In genomic region chr2:78553866-78554647, GRCh38 we compare ENCODE assay signal across 13 cellular contexts.
"Had no signal": no experiment of that assay in that cellular context is flagged by ENCODE, and none has a peak within 500 bp of the region (broad histone marks: within the 10 kb centered on the region; RNA-seq: fewer than 3 reads in every experiment).

No MANE protein-coding gene starts in this region.

- H3K4me1 ChIP-seq: foreskin keratinocyte, upper lobe of left lung, uterus had no signal

- H3K4me1 Mint-ChIP-seq: endodermal cell; naive thymus-derived CD8-positive, alpha-beta T cell had no signal

- H3K27me3 Mint-ChIP-seq: naive thymus-derived CD8-positive, alpha-beta T cell had no signal

- H3K27ac ChIP-seq: coronary artery, foreskin keratinocyte, sigmoid colon, skin epidermis, upper lobe of left lung, uterus had no signal

- H3K4me3 ChIP-seq: coronary artery, sigmoid colon, skin epidermis, upper lobe of left lung, uterus had no signal

- H3K36me3 ChIP-seq: sigmoid colon, upper lobe of left lung, uterus had no signal

- H3K27me3 ChIP-seq: foreskin keratinocyte, sigmoid colon, upper lobe of left lung, uterus had no signal

- H3K4me3 Mint-ChIP-seq: endodermal cell; naive thymus-derived CD8-positive, alpha-beta T cell had no signal

- H3K9me3 ChIP-seq: sigmoid colon, upper lobe of left lung, uterus had no signal

- DNase-seq: effector CD4-positive, alpha-beta T cell; endodermal cell; erythroblast; foreskin keratinocyte; naive thymus-derived CD8-positive, alpha-beta T cell; posterior cingulate gyrus; sigmoid colon; stimulated activated CD4-positive, alpha-beta T cell treated with anti-CD3 and anti-CD28 coated beads, Interleukin-12 subunit alpha, Interleukin-12 subunit beta, amount 100 ng/mL, for 4 hours; stimulated activated naive CD4-positive, alpha-beta T cell treated with Interleukin-2 at 50 U/mL for 16 hours; upper lobe of left lung; uterus had no signal

- H3K27ac Mint-ChIP-seq: endodermal cell; naive thymus-derived CD8-positive, alpha-beta T cell had no signal
